Comparison of ENCODE assay signal across 10 cellular contexts in genomic region chrX:119654112-119654531, GRCh38. TPM values are rescaled to one million over a fixed set of nuclear protein-coding genes. Genes with fewer than 3 reads are reported as not detected.
DNase-seq lines count a peak whose midpoint lies in the region; ATAC-seq, FAIRE-seq and TF ChIP-seq lines count a peak whose summit lies in the region.
"Had no signal": no experiment of that assay in that cellular context is flagged by ENCODE, and none has a peak within 500 bp of the region (broad histone marks: within the 10 kb centered on the region; RNA-seq: fewer than 3 reads in every experiment).

No MANE protein-coding gene starts in this region.

- no peaks in the 10 kb centered on the region for H3K9me3 ChIP-seq in body of pancreas
- no peaks in the 10 kb centered on the region for H3K9me3 ChIP-seq in keratinocyte (ENCODE audit: control insufficient read depth, low read depth, low read length)
- no peaks in the 10 kb centered on the region for H3K9me3 ChIP-seq in Karpas-422 (ENCODE audit: low read length)

- 55 to 85% methylated on average over 7 to 8 of the region's 8 CpGs for WGBS in body of pancreas, 2 donors

- peaks cover 46% of the 10 kb centered on the region for H3K4me1 Mint-ChIP-seq in stimulated activated naive CD8-positive, alpha-beta T cell treated with anti-CD3 and anti-CD28 coated beads, Interleukin-15, Interleukin-2, amounts not matched to agents 100 ng/mL and 50 ng/mL, for 24 hours (ENCODE audit: low read depth)

- H3K79me2 ChIP-seq in keratinocyte (ENCODE audit: control insufficient read depth, insufficient read depth, low read length) (no peaks in the 10 kb centered on the region), Karpas-422 (ENCODE audit: low read length) (no peaks in the 10 kb centered on the region)

- TF ChIP-seq CTCF in body of pancreas (IDR thresholded peaks at IDR 0.05) (no peak), keratinocyte (optimal IDR thresholded peaks at IDR 0.05 in 1 of 3, IDR thresholded peaks at IDR 0.05 in 1 of 3, conservative IDR thresholded peaks at IDR 0.05 in 1 of 3; ENCODE audit: extremely low read depth in 1 of 3, insufficient read depth in 2 of 3, low read length in 3 of 3) (peak in 1 of 3 experiments; percentile 12)

- no peak for TF ChIP-seq POLR2A in body of pancreas (IDR thresholded peaks at IDR 0.05)

- no peaks in the 10 kb centered on the region for H3K9me3 Mint-ChIP-seq in stimulated activated naive CD8-positive, alpha-beta T cell treated with anti-CD3 and anti-CD28 coated beads, Interleukin-15, Interleukin-2, amounts not matched to agents 100 ng/mL and 50 ng/mL, for 24 hours

- H3K36me3 Mint-ChIP-seq in stimulated activated naive CD8-positive, alpha-beta T cell treated with anti-CD3 and anti-CD28 coated beads, Interleukin-15, Interleukin-2, amounts not matched to agents 100 ng/mL and 50 ng/mL, for 24 hours (ENCODE audit: low read depth): peaks cover 50% of the 10 kb centered on the region

- H3K27me3 Mint-ChIP-seq in stimulated activated naive CD8-positive, alpha-beta T cell treated with anti-CD3 and anti-CD28 coated beads, Interleukin-15, Interleukin-2, amounts not matched to agents 100 ng/mL and 50 ng/mL, for 24 hours: no peaks in the 10 kb centered on the region

- H3K27ac ChIP-seq in body of pancreas (peak overlapping the region in 1 of 4 donors; percentile 8), keratinocyte (ENCODE audit: control insufficient read depth, insufficient read depth, low read length) (no peak overlapping the region), Karpas-422 (ENCODE audit: low read length) (no peak overlapping the region)

- DNase-seq in activated CD4-positive, alpha-beta T cell treated with anti-CD3 and anti-CD28 coated beads for 4 hours: peak; percentile 20 to 29
- no peak for DNase-seq in activated CD4-positive, alpha-beta T cell treated with anti-CD3 and anti-CD28 coated beads for 48 hours
- DNase-seq in body of pancreas (peak; percentile 14 to 35 (median 19)), keratinocyte (ENCODE audit: low read depth, low spot score) (no peak), RKO (ENCODE audit: low spot score) (no peak), SW480 (ENCODE audit: low spot score) (no peak), Karpas-422 (no peak)
- DNase-seq: ACHN had no signal

- peaks cover 12% of the 10 kb centered on the region for H3K4me1 ChIP-seq in body of pancreas
- H3K4me1 ChIP-seq in keratinocyte (ENCODE audit: control insufficient read depth, extremely low read depth, insufficient read depth, low read length): peaks cover 21% of the 10 kb centered on the region
- H3K4me1 ChIP-seq in Karpas-422 (ENCODE audit: low read length): no peaks in the 10 kb centered on the region

- no peak overlapping the region for H3K4me3 ChIP-seq in body of pancreas
- no peak overlapping the region for H3K4me3 ChIP-seq in keratinocyte (ENCODE audit: control insufficient read depth in 2 of 3, extremely low read depth in 1 of 3, insufficient read depth in 2 of 3, low read depth in 1 of 3, low read length in 3 of 3)
- H3K4me3 ChIP-seq in Karpas-422 (ENCODE audit: low read length): no peak overlapping the region

- no peaks in the 10 kb centered on the region for H3K9me1 ChIP-seq in keratinocyte (ENCODE audit: control insufficient read depth, extremely low read depth, insufficient read depth, low read length)

- intact Hi-C loops in body of pancreas (cut with DNase I): no loop called here

- H2AFZ ChIP-seq in keratinocyte (ENCODE audit: control insufficient read depth, low read length): no peak overlapping the region
- H2AFZ ChIP-seq in Karpas-422 (ENCODE audit: low read length): no peak overlapping the region

- H3K4me2 ChIP-seq in keratinocyte (ENCODE audit: control insufficient read depth, extremely low read depth, insufficient read depth, low read depth, low read length) (peak overlapping the region; percentile 4), Karpas-422 (ENCODE audit: low read depth, low read length, poor library complexity, severe bottlenecking) (no peak overlapping the region)

- H3K27me3 ChIP-seq in body of pancreas: no peaks in the 10 kb centered on the region
- no peaks in the 10 kb centered on the region for H3K27me3 ChIP-seq in keratinocyte (ENCODE audit: control insufficient read depth, extremely low read depth, insufficient read depth, low read length)
- no peaks in the 10 kb centered on the region for H3K27me3 ChIP-seq in Karpas-422 (ENCODE audit: low read length)

- no peaks in the 10 kb centered on the region for H3K36me3 ChIP-seq in body of pancreas (replicated peaks in 1 of 2; ENCODE audit: insufficient read depth in 1 of 2, low read depth in 2 of 2)
- no peaks in the 10 kb centered on the region for H3K36me3 ChIP-seq in keratinocyte (ENCODE audit: control insufficient read depth in 2 of 2, extremely low read depth in 1 of 2, insufficient read depth in 2 of 2, low read length in 2 of 2)
- H3K36me3 ChIP-seq in Karpas-422 (ENCODE audit: insufficient read depth, low read length): no peaks in the 10 kb centered on the region

- dilution Hi-C loops in keratinocyte (cut with MboI; ENCODE audit: extremely low pct_ligation_motif_present, low sequenced_read_pairs): no loop called here

- H4K20me1 ChIP-seq in keratinocyte (ENCODE audit: control insufficient read depth, extremely low read depth, insufficient read depth, low read length) (no peaks in the 10 kb centered on the region), Karpas-422 (ENCODE audit: insufficient read depth, low read depth, low read length) (no peaks in the 10 kb centered on the region)

- ATAC-seq in body of pancreas: peak; percentile 48
- ATAC-seq: left colon had no signal

- H3K27ac Mint-ChIP-seq in stimulated activated naive CD8-positive, alpha-beta T cell treated with anti-CD3 and anti-CD28 coated beads, Interleukin-15, Interleukin-2, amounts not matched to agents 100 ng/mL and 50 ng/mL, for 24 hours: peak overlapping the region; percentile 92

- H3K9me2 ChIP-seq in Karpas-422 (replicated peaks; ENCODE audit: insufficient read depth, low read length): no peaks in the 10 kb centered on the region

- H3K4me3 Mint-ChIP-seq in stimulated activated naive CD8-positive, alpha-beta T cell treated with anti-CD3 and anti-CD28 coated beads, Interleukin-15, Interleukin-2, amounts not matched to agents 100 ng/mL and 50 ng/mL, for 24 hours: peak overlapping the region; percentile 47

- FAIRE-seq in keratinocyte (lab: Jason Lieb, UNC): no peak

- H3K9ac ChIP-seq in keratinocyte (ENCODE audit: control insufficient read depth, extremely low read depth, insufficient read depth, low read length) (no peak overlapping the region), Karpas-422 (ENCODE audit: low read length) (no peak overlapping the region)

RNA-seq across cellular contexts. Expression of gene SEPTIN6, which starts 38.8 kb away (rescaled TPM):
- 1 to 10 TPM; 4.9 to 6.7 TPM for total RNA-seq in body of pancreas
- 9.8 to 14.0 TPM (median 12.6 TPM) in 3 replicates for polyA plus RNA-seq in keratinocyte
- polyA plus RNA-seq in keratinocyte (2011; ENCODE audit: low read depth): 2.7 TPM
- polyA plus RNA-seq in keratinocyte (2011; cell fraction: cytosol; rRNA removed): 11.1 and 11.4 TPM in 2 replicates
- 9.5 and 10.6 TPM in 2 replicates for polyA plus RNA-seq in keratinocyte (2011; cell fraction: nucleus; rRNA removed)
- polyA plus RNA-seq in keratinocyte (2012; ENCODE audit: low replicate concordance): 1.5 and 10.0 TPM in 2 replicates
- 16.6 to 23.1 TPM (median 21.1 TPM) in 3 replicates for polyA minus RNA-seq in keratinocyte
- 10.7 TPM for polyA minus RNA-seq in keratinocyte (2011; cell fraction: cytosol; rRNA and poly(A)+ RNA removed)
- polyA minus RNA-seq in keratinocyte (2011; cell fraction: nucleus; rRNA and poly(A)+ RNA removed): 1.3 and 5.4 TPM in 2 replicates
- total RNA-seq in Karpas-422 (2014; rRNA removed; shearing (Covaris generic); ENCODE audit: low replicate concordance): 20.2 and 23.2 TPM in 2 replicates

RNA-seq across cellular contexts. Expression of gene NKRF, which starts 47.9 kb away (rescaled TPM):
- total RNA-seq in body of pancreas: 1 to 10 TPM; 3.9 to 4.0 TPM
- 6.8 to 11.0 TPM (median 10.6 TPM) in 3 replicates for polyA plus RNA-seq in keratinocyte
- polyA plus RNA-seq in keratinocyte (2011; ENCODE audit: low read depth): 8.5 TPM
- polyA plus RNA-seq in keratinocyte (2011; cell fraction: cytosol; rRNA removed): 6.3 and 11.3 TPM in 2 replicates
- polyA plus RNA-seq in keratinocyte (2011; cell fraction: nucleus; rRNA removed): 15.0 and 20.5 TPM in 2 replicates
- 8.1 and 10.5 TPM in 2 replicates for polyA plus RNA-seq in keratinocyte (2012; ENCODE audit: low replicate concordance)
- 3.0 to 9.5 TPM (median 5.0 TPM) in 3 replicates for polyA minus RNA-seq in keratinocyte
- 10.4 TPM for polyA minus RNA-seq in keratinocyte (2011; cell fraction: cytosol; rRNA and poly(A)+ RNA removed)
- 10.3 and 18.1 TPM in 2 replicates for polyA minus RNA-seq in keratinocyte (2011; cell fraction: nucleus; rRNA and poly(A)+ RNA removed)
- total RNA-seq in Karpas-422 (2014; rRNA removed; shearing (Covaris generic); ENCODE audit: low replicate concordance): 10.1 and 18.0 TPM in 2 replicates

Comparison
In these comparisons a context has a peak if more than half of its experiments do, and no peak if none do; other contexts are left out.
1. DNase-seq: peak in activated CD4-positive, alpha-beta T cell treated with anti-CD3 and anti-CD28 coated beads for 4 hours (2 of 2) and body of pancreas (4 of 4); none in activated CD4-positive, alpha-beta T cell treated with anti-CD3 and anti-CD28 coated beads for 48 hours (single experiment), keratinocyte (single experiment), RKO (single experiment), SW480 (single experiment) and Karpas-422 (single experiment).